12 cellular contexts compared by ENCODE assay signal in genomic region chr13:110536006-110536693, GRCh38. TPM values are rescaled to one million over a fixed set of nuclear protein-coding genes. Genes with fewer than 3 reads are reported as not detected.
DNase-seq lines count a peak whose midpoint lies in the region; ATAC-seq, FAIRE-seq and TF ChIP-seq lines count a peak whose summit lies in the region.
"Had no signal": no experiment of that assay in that cellular context is flagged by ENCODE, and none has a peak within 500 bp of the region (broad histone marks: within the 10 kb centered on the region; RNA-seq: fewer than 3 reads in every experiment).

No MANE protein-coding gene starts in this region.

- in situ Hi-C loops in gastrocnemius medialis (cut with MboI; ENCODE audit: low sequenced_read_pairs in 4 of 4) = no loop called here
- in situ Hi-C loops in brain microvascular endothelial cell (cut with HindIII; ENCODE audit: low pct_ligation_motif_present, low sequenced_read_pairs) = no loop called here

- POLR2A ChIA-PET in activated CD4-positive, alpha-beta T cell treated with anti-CD3 and anti-CD28 coated beads, Interleukin-2, amount 10 ng/mL, durations not matched to agents 7 days and 5 days (lab: Charles Lee) = no interaction called here

- no peak for TF ChIP-seq EP300 in gastroesophageal sphincter (IDR thresholded peaks at IDR 0.05)

- DNase-seq in GM19239 (ENCODE audit: insufficient read length, low spot score) = peak; percentile 27
- peak; percentile 92 for DNase-seq in NOMO-1 treated with dmso at 0.1 percent for 144 hours (lab: John Stamatoyannopoulos, UW; ENCODE audit: unreplicated experiment)
- DNase-seq in gastrocnemius medialis = peak; percentile 50 to 53
- DNase-seq in retina = no peak
- no peak for DNase-seq in brain microvascular endothelial cell
- no peak for DNase-seq in activated CD4-positive, alpha-beta T cell treated with anti-CD3 and anti-CD28 coated beads, Interleukin-2, amount 10 ng/mL, durations not matched to agents 7 days and 5 days
- DNase-seq: foreskin melanocyte; NCI-H1105 treated with DMSO at 0.1 percent for 48 hours; stimulated activated CD4-positive, alpha-beta T cell treated with anti-CD3 and anti-CD28 coated beads, Interleukin-2, amount 100 ng/mL, for 48 hours had no signal

- H3K4me3 ChIP-seq in gastroesophageal sphincter = no peak overlapping the region
- H3K4me3 ChIP-seq in gastrocnemius medialis = no peak overlapping the region
- H3K4me3 ChIP-seq in brain microvascular endothelial cell (ENCODE audit: low read depth, low read length) = no peak overlapping the region

- H3K27me3 ChIP-seq in gastroesophageal sphincter = no peaks in the 10 kb centered on the region
- H3K27me3 ChIP-seq in gastrocnemius medialis = no peaks in the 10 kb centered on the region
- H3K27me3 ChIP-seq in brain microvascular endothelial cell (replicated peaks) = no peaks in the 10 kb centered on the region

- H3K27ac Mint-ChIP-seq in activated CD4-positive, alpha-beta T cell treated with anti-CD3 and anti-CD28 coated beads, Interleukin-2, amount 10 ng/mL, durations not matched to agents 7 days and 5 days = no peak overlapping the region
- H3K27ac Mint-ChIP-seq: brain had no signal

- H3K4me3 Mint-ChIP-seq in activated CD4-positive, alpha-beta T cell treated with anti-CD3 and anti-CD28 coated beads, Interleukin-2, amount 10 ng/mL, durations not matched to agents 7 days and 5 days = no peak overlapping the region
- H3K4me3 Mint-ChIP-seq: brain had no signal

- H3K9me3 ChIP-seq in gastroesophageal sphincter = no peaks in the 10 kb centered on the region
- H3K9me3 ChIP-seq in gastrocnemius medialis = no peaks in the 10 kb centered on the region

- 62 to 100% methylated on average over 2 to 7 of the region's 18 CpGs for WGBS in gastroesophageal sphincter (ENCODE audit: low coverage in 1 of 2), 2 donors

- no peaks in the 10 kb centered on the region for H3K36me3 ChIP-seq in gastroesophageal sphincter
- no peaks in the 10 kb centered on the region for H3K36me3 ChIP-seq in gastrocnemius medialis
- no peaks in the 10 kb centered on the region for H3K36me3 ChIP-seq in brain microvascular endothelial cell (replicated peaks)

- TF ChIP-seq CTCF in gastroesophageal sphincter (IDR thresholded peaks at IDR 0.05) (no peak), gastrocnemius medialis (IDR thresholded peaks at IDR 0.05 in 4 of 5, conservative IDR thresholded peaks at IDR 0.05 in 1 of 5) (no peak), brain microvascular endothelial cell (IDR thresholded peaks at IDR 0.05; ENCODE audit: low read depth, low read length, missing control alignments) (no peak)

- H3K4me1 Mint-ChIP-seq in activated CD4-positive, alpha-beta T cell treated with anti-CD3 and anti-CD28 coated beads, Interleukin-2, amount 10 ng/mL, durations not matched to agents 7 days and 5 days = peaks cover 13% of the 10 kb centered on the region

- no peak for FAIRE-seq in GM19239 (lab: Jason Lieb, UNC)

- H3K27me3 Mint-ChIP-seq in activated CD4-positive, alpha-beta T cell treated with anti-CD3 and anti-CD28 coated beads, Interleukin-2, amount 10 ng/mL, durations not matched to agents 7 days and 5 days = no peaks in the 10 kb centered on the region

- no peaks in the 10 kb centered on the region for H3K36me3 Mint-ChIP-seq in activated CD4-positive, alpha-beta T cell treated with anti-CD3 and anti-CD28 coated beads, Interleukin-2, amount 10 ng/mL, durations not matched to agents 7 days and 5 days (ENCODE audit: low read depth)
- H3K36me3 Mint-ChIP-seq: brain had no signal

- H3K4me1 ChIP-seq in gastroesophageal sphincter = peaks cover 0 to 63% (median 5%) of the 10 kb centered on the region in 3 donors
- H3K4me1 ChIP-seq in gastrocnemius medialis = peaks cover 4 to 6% of the 10 kb centered on the region in 2 donors

- TF ChIP-seq POLR2A in gastroesophageal sphincter (IDR thresholded peaks at IDR 0.05) (no peak), gastrocnemius medialis (IDR thresholded peaks at IDR 0.05) (no peak)

- ATAC-seq in gastroesophageal sphincter (peak; percentile 73), gastrocnemius medialis (peak; percentile 35), HG03196 (IDR thresholded peaks at IDR 0.05; ENCODE audit: unreplicated experiment) (no peak)

- H3K9me3 Mint-ChIP-seq in activated CD4-positive, alpha-beta T cell treated with anti-CD3 and anti-CD28 coated beads, Interleukin-2, amount 10 ng/mL, durations not matched to agents 7 days and 5 days = no peaks in the 10 kb centered on the region

- H3K27ac ChIP-seq in gastroesophageal sphincter (peak overlapping the region in 3 of 4 donors; percentile 9 to 62 (median 24)), gastrocnemius medialis (peak overlapping the region in 1 of 4 donors; percentile 28), brain microvascular endothelial cell (no peak overlapping the region)

- intact Hi-C loops in gastrocnemius medialis (cut with DNase I; ENCODE audit: low total_unique reads) = no loop called here

- CTCF ChIA-PET in activated CD4-positive, alpha-beta T cell treated with anti-CD3 and anti-CD28 coated beads, Interleukin-2, amount 10 ng/mL, durations not matched to agents 7 days and 5 days (lab: Charles Lee) = interaction anchor here (0.6 to 1.6 kb wide), 3 partner anchors 10 to 379 kb away, joined by 3 read pairs; partner anchors contain the start of gene ANKRD10

RNA-seq across cellular contexts. Expression of gene RAB20, which starts 25.4 kb away (rescaled TPM):
- 10 to 100 TPM in 3 of 4 donors, 1 to 10 TPM in 1; 8.7 to 32.8 (median 18.4) TPM for total RNA-seq in gastroesophageal sphincter
- total RNA-seq in gastrocnemius medialis = 1 to 10 TPM in 2 of 4 donors, under 1 TPM in 2; 0.31 to 9.1 (median 2.0) TPM
- 1 to 10 TPM; 3.2 to 4.1 TPM for total RNA-seq in activated CD4-positive, alpha-beta T cell treated with anti-CD3 and anti-CD28 coated beads, Interleukin-2, amount 10 ng/mL, durations not matched to agents 7 days and 5 days

Comparison
In these comparisons a context has a peak if more than half of its experiments do, and no peak if none do; other contexts are left out.
1. DNase-seq: peak in GM19239 (single experiment), NOMO-1 treated with dmso at 0.1 percent for 144 hours (single experiment) and gastrocnemius medialis (2 of 2); none in retina (single experiment), brain microvascular endothelial cell (single experiment) and activated CD4-positive, alpha-beta T cell treated with anti-CD3 and anti-CD28 coated beads, Interleukin-2, amount 10 ng/mL, durations not matched to agents 7 days and 5 days (single experiment).